1 cellular context compared by ENCODE assay signal in the genomic region with DNA sequence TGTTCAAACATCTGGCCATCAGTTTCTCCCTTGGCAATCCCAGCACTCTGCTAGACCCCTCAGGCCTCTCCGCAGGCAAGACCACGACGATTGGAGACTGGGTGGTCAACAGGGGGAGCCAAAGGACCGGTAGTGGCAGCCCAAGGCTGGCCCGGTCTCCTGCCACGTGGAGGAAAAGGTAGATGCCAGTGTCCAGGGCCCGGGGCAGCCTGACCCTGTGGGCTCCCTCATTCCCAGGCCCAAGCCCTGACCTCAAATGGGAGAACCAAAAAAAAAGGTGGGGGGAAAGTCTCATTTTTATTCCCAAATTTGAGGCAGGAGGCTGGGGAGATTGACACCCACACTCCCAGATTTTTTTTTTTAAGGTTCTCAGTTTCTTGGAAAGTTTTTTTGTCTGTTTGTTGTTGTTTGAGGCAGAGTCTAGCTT.
TF ChIP-seq lines count a peak whose summit lies in the region.

No MANE protein-coding gene starts in this region.

TF ChIP-seq in HepG2, 621 proteins besides CTCF, POLR2A, EP300 and RAD21 (continued from another document and continues in another):
- no peak for TF ChIP-seq POLR2AphosphoS5 (IDR thresholded peaks at IDR 0.05; ENCODE audit: low read depth, low read length)
- TF ChIP-seq, protein P1, sequence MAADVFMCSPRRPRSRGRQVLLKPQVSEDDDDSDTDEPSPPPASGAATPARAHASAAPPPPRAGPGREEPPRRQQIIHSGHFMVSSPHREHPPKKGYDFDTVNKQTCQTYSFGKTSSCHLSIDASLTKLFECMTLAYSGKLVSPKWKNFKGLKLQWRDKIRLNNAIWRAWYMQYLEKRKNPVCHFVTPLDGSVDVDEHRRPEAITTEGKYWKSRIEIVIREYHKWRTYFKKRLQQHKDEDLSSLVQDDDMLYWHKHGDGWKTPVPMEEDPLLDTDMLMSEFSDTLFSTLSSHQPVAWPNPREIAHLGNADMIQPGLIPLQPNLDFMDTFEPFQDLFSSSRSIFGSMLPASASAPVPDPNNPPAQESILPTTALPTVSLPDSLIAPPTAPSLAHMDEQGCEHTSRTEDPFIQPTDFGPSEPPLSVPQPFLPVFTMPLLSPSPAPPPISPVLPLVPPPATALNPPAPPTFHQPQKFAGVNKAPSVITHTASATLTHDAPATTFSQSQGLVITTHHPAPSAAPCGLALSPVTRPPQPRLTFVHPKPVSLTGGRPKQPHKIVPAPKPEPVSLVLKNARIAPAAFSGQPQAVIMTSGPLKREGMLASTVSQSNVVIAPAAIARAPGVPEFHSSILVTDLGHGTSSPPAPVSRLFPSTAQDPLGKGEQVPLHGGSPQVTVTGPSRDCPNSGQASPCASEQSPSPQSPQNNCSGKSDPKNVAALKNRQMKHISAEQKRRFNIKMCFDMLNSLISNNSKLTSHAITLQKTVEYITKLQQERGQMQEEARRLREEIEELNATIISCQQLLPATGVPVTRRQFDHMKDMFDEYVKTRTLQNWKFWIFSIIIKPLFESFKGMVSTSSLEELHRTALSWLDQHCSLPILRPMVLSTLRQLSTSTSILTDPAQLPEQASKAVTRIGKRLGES (CRISPR knock-in tag; IDR thresholded peaks at IDR 0.05; ENCODE audit: borderline replicate concordance): no peak
- no peak for TF ChIP-seq SRSF1 (optimal IDR thresholded peaks at IDR 0.05; ENCODE audit: low read depth, low read length)
- TF ChIP-seq RELA (CRISPR knock-in tag; IDR thresholded peaks at IDR 0.05): 0 out of 2 replicates have a peak, but pooled peaks have one; percentile 36
- peak in 1 of 2 experiments; percentile 69; a peak in 2 of 4 replicates for TF ChIP-seq KLF16 (CRISPR knock-in tag; IDR thresholded peaks at IDR 0.05)
- TF ChIP-seq, protein P2, sequence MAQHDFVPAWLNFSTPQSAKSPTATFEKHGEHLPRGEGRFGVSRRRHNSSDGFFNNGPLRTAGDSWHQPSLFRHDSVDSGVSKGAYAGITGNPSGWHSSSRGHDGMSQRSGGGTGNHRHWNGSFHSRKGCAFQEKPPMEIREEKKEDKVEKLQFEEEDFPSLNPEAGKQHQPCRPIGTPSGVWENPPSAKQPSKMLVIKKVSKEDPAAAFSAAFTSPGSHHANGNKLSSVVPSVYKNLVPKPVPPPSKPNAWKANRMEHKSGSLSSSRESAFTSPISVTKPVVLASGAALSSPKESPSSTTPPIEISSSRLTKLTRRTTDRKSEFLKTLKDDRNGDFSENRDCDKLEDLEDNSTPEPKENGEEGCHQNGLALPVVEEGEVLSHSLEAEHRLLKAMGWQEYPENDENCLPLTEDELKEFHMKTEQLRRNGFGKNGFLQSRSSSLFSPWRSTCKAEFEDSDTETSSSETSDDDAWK (CRISPR knock-in tag; IDR thresholded peaks at IDR 0.05): no peak
- TF ChIP-seq, protein P3, sequence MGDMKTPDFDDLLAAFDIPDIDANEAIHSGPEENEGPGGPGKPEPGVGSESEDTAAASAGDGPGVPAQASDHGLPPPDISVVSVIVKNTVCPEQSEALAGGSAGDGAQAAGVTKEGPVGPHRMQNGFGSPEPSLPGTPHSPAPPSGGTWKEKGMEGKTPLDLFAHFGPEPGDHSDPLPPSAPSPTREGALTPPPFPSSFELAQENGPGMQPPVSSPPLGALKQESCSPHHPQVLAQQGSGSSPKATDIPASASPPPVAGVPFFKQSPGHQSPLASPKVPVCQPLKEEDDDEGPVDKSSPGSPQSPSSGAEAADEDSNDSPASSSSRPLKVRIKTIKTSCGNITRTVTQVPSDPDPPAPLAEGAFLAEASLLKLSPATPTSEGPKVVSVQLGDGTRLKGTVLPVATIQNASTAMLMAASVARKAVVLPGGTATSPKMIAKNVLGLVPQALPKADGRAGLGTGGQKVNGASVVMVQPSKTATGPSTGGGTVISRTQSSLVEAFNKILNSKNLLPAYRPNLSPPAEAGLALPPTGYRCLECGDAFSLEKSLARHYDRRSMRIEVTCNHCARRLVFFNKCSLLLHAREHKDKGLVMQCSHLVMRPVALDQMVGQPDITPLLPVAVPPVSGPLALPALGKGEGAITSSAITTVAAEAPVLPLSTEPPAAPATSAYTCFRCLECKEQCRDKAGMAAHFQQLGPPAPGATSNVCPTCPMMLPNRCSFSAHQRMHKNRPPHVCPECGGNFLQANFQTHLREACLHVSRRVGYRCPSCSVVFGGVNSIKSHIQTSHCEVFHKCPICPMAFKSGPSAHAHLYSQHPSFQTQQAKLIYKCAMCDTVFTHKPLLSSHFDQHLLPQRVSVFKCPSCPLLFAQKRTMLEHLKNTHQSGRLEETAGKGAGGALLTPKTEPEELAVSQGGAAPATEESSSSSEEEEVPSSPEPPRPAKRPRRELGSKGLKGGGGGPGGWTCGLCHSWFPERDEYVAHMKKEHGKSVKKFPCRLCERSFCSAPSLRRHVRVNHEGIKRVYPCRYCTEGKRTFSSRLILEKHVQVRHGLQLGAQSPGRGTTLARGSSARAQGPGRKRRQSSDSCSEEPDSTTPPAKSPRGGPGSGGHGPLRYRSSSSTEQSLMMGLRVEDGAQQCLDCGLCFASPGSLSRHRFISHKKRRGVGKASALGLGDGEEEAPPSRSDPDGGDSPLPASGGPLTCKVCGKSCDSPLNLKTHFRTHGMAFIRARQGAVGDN (CRISPR knock-in tag; IDR thresholded peaks at IDR 0.05): peak; percentile 82
- TF ChIP-seq, protein P4, sequence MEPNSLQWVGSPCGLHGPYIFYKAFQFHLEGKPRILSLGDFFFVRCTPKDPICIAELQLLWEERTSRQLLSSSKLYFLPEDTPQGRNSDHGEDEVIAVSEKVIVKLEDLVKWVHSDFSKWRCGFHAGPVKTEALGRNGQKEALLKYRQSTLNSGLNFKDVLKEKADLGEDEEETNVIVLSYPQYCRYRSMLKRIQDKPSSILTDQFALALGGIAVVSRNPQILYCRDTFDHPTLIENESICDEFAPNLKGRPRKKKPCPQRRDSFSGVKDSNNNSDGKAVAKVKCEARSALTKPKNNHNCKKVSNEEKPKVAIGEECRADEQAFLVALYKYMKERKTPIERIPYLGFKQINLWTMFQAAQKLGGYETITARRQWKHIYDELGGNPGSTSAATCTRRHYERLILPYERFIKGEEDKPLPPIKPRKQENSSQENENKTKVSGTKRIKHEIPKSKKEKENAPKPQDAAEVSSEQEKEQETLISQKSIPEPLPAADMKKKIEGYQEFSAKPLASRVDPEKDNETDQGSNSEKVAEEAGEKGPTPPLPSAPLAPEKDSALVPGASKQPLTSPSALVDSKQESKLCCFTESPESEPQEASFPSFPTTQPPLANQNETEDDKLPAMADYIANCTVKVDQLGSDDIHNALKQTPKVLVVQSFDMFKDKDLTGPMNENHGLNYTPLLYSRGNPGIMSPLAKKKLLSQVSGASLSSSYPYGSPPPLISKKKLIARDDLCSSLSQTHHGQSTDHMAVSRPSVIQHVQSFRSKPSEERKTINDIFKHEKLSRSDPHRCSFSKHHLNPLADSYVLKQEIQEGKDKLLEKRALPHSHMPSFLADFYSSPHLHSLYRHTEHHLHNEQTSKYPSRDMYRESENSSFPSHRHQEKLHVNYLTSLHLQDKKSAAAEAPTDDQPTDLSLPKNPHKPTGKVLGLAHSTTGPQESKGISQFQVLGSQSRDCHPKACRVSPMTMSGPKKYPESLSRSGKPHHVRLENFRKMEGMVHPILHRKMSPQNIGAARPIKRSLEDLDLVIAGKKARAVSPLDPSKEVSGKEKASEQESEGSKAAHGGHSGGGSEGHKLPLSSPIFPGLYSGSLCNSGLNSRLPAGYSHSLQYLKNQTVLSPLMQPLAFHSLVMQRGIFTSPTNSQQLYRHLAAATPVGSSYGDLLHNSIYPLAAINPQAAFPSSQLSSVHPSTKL (CRISPR knock-in tag; IDR thresholded peaks at IDR 0.05): peak; percentile 60
- TF ChIP-seq, protein P5, sequence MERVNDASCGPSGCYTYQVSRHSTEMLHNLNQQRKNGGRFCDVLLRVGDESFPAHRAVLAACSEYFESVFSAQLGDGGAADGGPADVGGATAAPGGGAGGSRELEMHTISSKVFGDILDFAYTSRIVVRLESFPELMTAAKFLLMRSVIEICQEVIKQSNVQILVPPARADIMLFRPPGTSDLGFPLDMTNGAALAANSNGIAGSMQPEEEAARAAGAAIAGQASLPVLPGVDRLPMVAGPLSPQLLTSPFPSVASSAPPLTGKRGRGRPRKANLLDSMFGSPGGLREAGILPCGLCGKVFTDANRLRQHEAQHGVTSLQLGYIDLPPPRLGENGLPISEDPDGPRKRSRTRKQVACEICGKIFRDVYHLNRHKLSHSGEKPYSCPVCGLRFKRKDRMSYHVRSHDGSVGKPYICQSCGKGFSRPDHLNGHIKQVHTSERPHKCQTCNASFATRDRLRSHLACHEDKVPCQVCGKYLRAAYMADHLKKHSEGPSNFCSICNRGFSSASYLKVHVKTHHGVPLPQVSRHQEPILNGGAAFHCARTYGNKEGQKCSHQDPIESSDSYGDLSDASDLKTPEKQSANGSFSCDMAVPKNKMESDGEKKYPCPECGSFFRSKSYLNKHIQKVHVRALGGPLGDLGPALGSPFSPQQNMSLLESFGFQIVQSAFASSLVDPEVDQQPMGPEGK (CRISPR knock-in tag; IDR thresholded peaks at IDR 0.05): peak; percentile 38; the same call in 1 of the 2 replicates
- TF ChIP-seq FOXP1 (IDR thresholded peaks at IDR 0.05): no peak
- TF ChIP-seq FOXP1 (CRISPR knock-in tag; IDR thresholded peaks at IDR 0.05): no peak
- TF ChIP-seq, protein P6, sequence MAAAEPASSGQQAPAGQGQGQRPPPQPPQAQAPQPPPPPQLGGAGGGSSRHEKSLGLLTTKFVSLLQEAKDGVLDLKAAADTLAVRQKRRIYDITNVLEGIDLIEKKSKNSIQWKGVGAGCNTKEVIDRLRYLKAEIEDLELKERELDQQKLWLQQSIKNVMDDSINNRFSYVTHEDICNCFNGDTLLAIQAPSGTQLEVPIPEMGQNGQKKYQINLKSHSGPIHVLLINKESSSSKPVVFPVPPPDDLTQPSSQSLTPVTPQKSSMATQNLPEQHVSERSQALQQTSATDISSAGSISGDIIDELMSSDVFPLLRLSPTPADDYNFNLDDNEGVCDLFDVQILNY (CRISPR knock-in tag; conservative IDR thresholded peaks at IDR 0.05): no peak
- peak; percentile 66 for TF ChIP-seq SMC3 (IDR thresholded peaks at IDR 0.05; ENCODE audit: low read length)
- TF ChIP-seq, protein P7, sequence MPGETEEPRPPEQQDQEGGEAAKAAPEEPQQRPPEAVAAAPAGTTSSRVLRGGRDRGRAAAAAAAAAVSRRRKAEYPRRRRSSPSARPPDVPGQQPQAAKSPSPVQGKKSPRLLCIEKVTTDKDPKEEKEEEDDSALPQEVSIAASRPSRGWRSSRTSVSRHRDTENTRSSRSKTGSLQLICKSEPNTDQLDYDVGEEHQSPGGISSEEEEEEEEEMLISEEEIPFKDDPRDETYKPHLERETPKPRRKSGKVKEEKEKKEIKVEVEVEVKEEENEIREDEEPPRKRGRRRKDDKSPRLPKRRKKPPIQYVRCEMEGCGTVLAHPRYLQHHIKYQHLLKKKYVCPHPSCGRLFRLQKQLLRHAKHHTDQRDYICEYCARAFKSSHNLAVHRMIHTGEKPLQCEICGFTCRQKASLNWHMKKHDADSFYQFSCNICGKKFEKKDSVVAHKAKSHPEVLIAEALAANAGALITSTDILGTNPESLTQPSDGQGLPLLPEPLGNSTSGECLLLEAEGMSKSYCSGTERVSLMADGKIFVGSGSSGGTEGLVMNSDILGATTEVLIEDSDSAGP (CRISPR knock-in tag; IDR thresholded peaks at IDR 0.05; ENCODE audit: borderline replicate concordance): peak; percentile 36; the same call in 1 of the 2 replicates
- TF ChIP-seq, protein P8, sequence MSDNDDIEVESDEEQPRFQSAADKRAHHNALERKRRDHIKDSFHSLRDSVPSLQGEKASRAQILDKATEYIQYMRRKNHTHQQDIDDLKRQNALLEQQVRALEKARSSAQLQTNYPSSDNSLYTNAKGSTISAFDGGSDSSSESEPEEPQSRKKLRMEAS (IDR thresholded peaks at IDR 0.05): peak; percentile 94
- 0 out of 2 replicates have a peak, but pooled peaks have one; percentile 12 for TF ChIP-seq ZNF224 (CRISPR knock-in tag; IDR thresholded peaks at IDR 0.05)
- peak; percentile 72 for TF ChIP-seq GATAD2A (CRISPR knock-in tag; IDR thresholded peaks at IDR 0.05)
- peak; percentile 37; the same call in 1 of the 2 replicates for TF ChIP-seq PPARG (CRISPR knock-in tag; conservative IDR thresholded peaks at IDR 0.05)
- peak; percentile 97 for TF ChIP-seq MYC (CRISPR knock-in tag; IDR thresholded peaks at IDR 0.05; ENCODE audit: borderline replicate concordance)
- TF ChIP-seq, protein P9, sequence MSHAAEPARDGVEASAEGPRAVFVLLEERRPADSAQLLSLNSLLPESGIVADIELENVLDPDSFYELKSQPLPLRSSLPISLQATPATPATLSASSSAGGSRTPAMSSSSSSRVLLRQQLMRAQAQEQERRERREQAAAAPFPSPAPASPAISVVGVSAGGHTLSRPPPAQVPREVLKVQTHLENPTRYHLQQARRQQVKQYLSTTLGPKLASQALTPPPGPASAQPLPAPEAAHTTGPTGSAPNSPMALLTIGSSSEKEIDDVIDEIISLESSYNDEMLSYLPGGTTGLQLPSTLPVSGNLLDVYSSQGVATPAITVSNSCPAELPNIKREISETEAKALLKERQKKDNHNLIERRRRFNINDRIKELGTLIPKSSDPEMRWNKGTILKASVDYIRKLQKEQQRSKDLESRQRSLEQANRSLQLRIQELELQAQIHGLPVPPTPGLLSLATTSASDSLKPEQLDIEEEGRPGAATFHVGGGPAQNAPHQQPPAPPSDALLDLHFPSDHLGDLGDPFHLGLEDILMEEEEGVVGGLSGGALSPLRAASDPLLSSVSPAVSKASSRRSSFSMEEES (CRISPR knock-in tag; IDR thresholded peaks at IDR 0.05): peak; percentile 64; the same call in 1 of the 2 replicates
- 0 out of 2 replicates have a peak, but pooled peaks have one; percentile 23 for TF ChIP-seq HDAC1 (CRISPR knock-in tag; IDR thresholded peaks at IDR 0.05)
- TF ChIP-seq HIVEP1 (CRISPR knock-in tag; IDR thresholded peaks at IDR 0.05): no peak
- peak; percentile 41; the same call in 1 of the 2 replicates for TF ChIP-seq YEATS4 (CRISPR knock-in tag; IDR thresholded peaks at IDR 0.05; ENCODE audit: borderline replicate concordance)
- 0 out of 2 replicates have a peak, but pooled peaks have one; percentile 14 for TF ChIP-seq CEBPG (CRISPR knock-in tag; IDR thresholded peaks at IDR 0.05)
- TF ChIP-seq, protein P10, sequence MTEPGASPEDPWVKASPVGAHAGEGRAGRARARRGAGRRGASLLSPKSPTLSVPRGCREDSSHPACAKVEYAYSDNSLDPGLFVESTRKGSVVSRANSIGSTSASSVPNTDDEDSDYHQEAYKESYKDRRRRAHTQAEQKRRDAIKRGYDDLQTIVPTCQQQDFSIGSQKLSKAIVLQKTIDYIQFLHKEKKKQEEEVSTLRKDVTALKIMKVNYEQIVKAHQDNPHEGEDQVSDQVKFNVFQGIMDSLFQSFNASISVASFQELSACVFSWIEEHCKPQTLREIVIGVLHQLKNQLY (CRISPR knock-in tag; IDR thresholded peaks at IDR 0.05): no peak
- TF ChIP-seq HOXA7 (CRISPR knock-in tag; IDR thresholded peaks at IDR 0.05): no peak
